Comparison of ENCODE assay signal across 23 cellular contexts in the genomic region with DNA sequence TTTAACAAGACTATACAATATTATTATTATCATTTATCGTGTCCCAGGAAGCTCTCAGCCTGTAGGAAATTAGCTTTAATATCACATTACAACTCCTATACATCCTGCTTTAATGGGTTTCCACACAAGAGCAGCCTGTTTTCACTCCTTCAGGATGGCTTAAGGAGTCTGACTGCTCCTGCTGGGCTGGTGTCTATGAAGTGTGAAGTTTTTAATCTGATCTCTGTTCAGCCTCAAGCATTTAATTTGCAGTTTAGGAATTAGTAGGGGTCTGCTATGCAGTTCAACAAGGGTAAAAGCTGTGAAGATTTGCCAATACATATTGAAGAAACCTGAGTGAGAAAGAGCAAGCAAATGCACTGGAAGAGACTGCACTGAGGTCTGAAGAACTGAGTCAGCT.
DNase-seq lines count a peak whose midpoint lies in the region; ATAC-seq and TF ChIP-seq lines count a peak whose summit lies in the region.
"Had no signal": no experiment of that assay in that cellular context is flagged by ENCODE, and none has a peak within 500 bp of the region (broad histone marks: within the 10 kb centered on the region; RNA-seq: fewer than 3 reads in every experiment).

No MANE protein-coding gene starts in this region.

- H3K36me3 ChIP-seq in endodermal cell (ENCODE audit: control insufficient read depth, insufficient read depth, low read length): no peaks in the 10 kb centered on the region
- no peaks in the 10 kb centered on the region for H3K36me3 ChIP-seq in mesendoderm (ENCODE audit: control insufficient read depth, insufficient read depth, low read length)
- no peaks in the 10 kb centered on the region for H3K36me3 ChIP-seq in neural progenitor cell
- H3K36me3 ChIP-seq: BE2C, BLaER1 had no signal

- H3K9me3 ChIP-seq in endodermal cell (ENCODE audit: control insufficient read depth, low read length) (no peaks in the 10 kb centered on the region), neural progenitor cell (ENCODE audit: low read depth) (no peaks in the 10 kb centered on the region)
- H3K9me3 ChIP-seq: BE2C, BLaER1 had no signal

- H2AK5ac ChIP-seq in mesendoderm (ENCODE audit: low read length): no peak overlapping the region

- no peaks in the 10 kb centered on the region for H3K79me2 ChIP-seq in mesendoderm (ENCODE audit: control insufficient read depth, insufficient read depth, low read length)
- no peaks in the 10 kb centered on the region for H3K79me2 ChIP-seq in neural progenitor cell (ENCODE audit: low read depth)

- no peak overlapping the region for H3K27ac ChIP-seq in endodermal cell (ENCODE audit: low read depth, low read length)
- no peak overlapping the region for H3K27ac ChIP-seq in mesendoderm (ENCODE audit: low read depth, low read length)
- no peak overlapping the region for H3K27ac ChIP-seq in neural progenitor cell
- H3K27ac ChIP-seq: BLaER1 had no signal

- no peak overlapping the region for H3K4me3 Mint-ChIP-seq in endodermal cell
- H3K4me3 Mint-ChIP-seq in neural progenitor cell: no peak overlapping the region
- H3K4me3 Mint-ChIP-seq in stimulated activated naive CD8-positive, alpha-beta T cell treated with anti-CD3 and anti-CD28 coated beads, Interleukin-15, amount 100 ng/mL, for 72 hours: no peak overlapping the region
- H3K4me3 Mint-ChIP-seq: CD14-positive monocyte; CD4-positive, alpha-beta memory T cell; CD4-positive, CD25-positive, alpha-beta regulatory T cell; CD8-positive, alpha-beta memory T cell had no signal

- no peak overlapping the region for H4K8ac ChIP-seq in mesendoderm (ENCODE audit: low read depth, low read length)

- H3K27me3 ChIP-seq in endodermal cell (ENCODE audit: control insufficient read depth, insufficient read depth, low read length, poor library complexity, severe bottlenecking) (no peaks in the 10 kb centered on the region), mesendoderm (ENCODE audit: insufficient read depth, low read length, poor library complexity) (no peaks in the 10 kb centered on the region), neural progenitor cell (no peaks in the 10 kb centered on the region)
- H3K27me3 ChIP-seq: BE2C, BLaER1 had no signal

- 77% methylated on average over 1 of the region's 1 CpG; no CpG with 5 or more reads in 1 of the 2 experiments for WGBS in endodermal cell (ENCODE audit: insufficient coverage in 1 of 2, insufficient read length in 1 of 2), 2 experiments
- no CpG with 5 or more reads among the region's 1 CpG for WGBS in mesendoderm (ENCODE audit: extremely low coverage, insufficient coverage, low lambda C conversion rate)

- H4K20me1 ChIP-seq in neural progenitor cell (ENCODE audit: low read depth): no peaks in the 10 kb centered on the region
- H4K20me1 ChIP-seq: BLaER1 had no signal

- no peak overlapping the region for H3K4ac ChIP-seq in mesendoderm (ENCODE audit: low read depth, low read length)

- no peak overlapping the region for H3K18ac ChIP-seq in mesendoderm (ENCODE audit: low read length)

- ATAC-seq in stimulated activated naive CD8-positive, alpha-beta T cell treated with anti-CD3 and anti-CD28 coated beads, Interleukin-15, amount 100 ng/mL, for 72 hours: no peak
- ATAC-seq: GM12878 had no signal

- H3K23ac ChIP-seq in mesendoderm (ENCODE audit: low read length): no peak overlapping the region

- no peak overlapping the region for H2BK5ac ChIP-seq in mesendoderm (ENCODE audit: low read length)

- H3K9ac ChIP-seq in endodermal cell (ENCODE audit: extremely low read depth, low read length, poor library complexity, severe bottlenecking): no peak overlapping the region
- H3K9ac ChIP-seq in mesendoderm (ENCODE audit: low read length): no peak overlapping the region
- H3K9ac ChIP-seq in neural progenitor cell: no peak overlapping the region
- H3K9ac ChIP-seq: BLaER1 had no signal

- H3F3A ChIP-seq in neural progenitor cell (ENCODE audit: low read depth): no peaks in the 10 kb centered on the region

- no peak overlapping the region for H3K4me2 ChIP-seq in mesendoderm (ENCODE audit: low read length)
- H3K4me2 ChIP-seq in neural progenitor cell: no peak overlapping the region
- H3K4me2 ChIP-seq: BLaER1 had no signal

- no peak overlapping the region for H2BK15ac ChIP-seq in mesendoderm (replicated peaks; ENCODE audit: low read depth)

- TF ChIP-seq CTCF in endodermal cell (conservative IDR thresholded peaks at IDR 0.05): no peak
- no peak for TF ChIP-seq CTCF in neural progenitor cell (IDR thresholded peaks at IDR 0.05)

- no peak overlapping the region for H2AFZ ChIP-seq in neural progenitor cell (replicated peaks)

- H3K36me3 Mint-ChIP-seq in endodermal cell (ENCODE audit: low read depth): no peaks in the 10 kb centered on the region
- no peaks in the 10 kb centered on the region for H3K36me3 Mint-ChIP-seq in neural progenitor cell
- H3K36me3 Mint-ChIP-seq: CD14-positive monocyte; CD4-positive, alpha-beta memory T cell; CD4-positive, CD25-positive, alpha-beta regulatory T cell; CD8-positive, alpha-beta memory T cell had no signal

- H3K4me1 Mint-ChIP-seq in endodermal cell (peaks cover 28% of the 10 kb centered on the region), neural progenitor cell (peaks cover 13% of the 10 kb centered on the region)
- H3K4me1 Mint-ChIP-seq in stimulated activated naive CD8-positive, alpha-beta T cell treated with anti-CD3 and anti-CD28 coated beads, Interleukin-15, amount 100 ng/mL, for 72 hours: no peaks in the 10 kb centered on the region
- H3K4me1 Mint-ChIP-seq: CD14-positive monocyte; CD4-positive, alpha-beta memory T cell; CD4-positive, CD25-positive, alpha-beta regulatory T cell; CD8-positive, alpha-beta memory T cell had no signal

- no peaks in the 10 kb centered on the region for H3K79me1 ChIP-seq in mesendoderm (ENCODE audit: low read length)

- no peak overlapping the region for H3K56ac ChIP-seq in mesendoderm (ENCODE audit: low read length)

- H3K27ac Mint-ChIP-seq in endodermal cell (no peak overlapping the region), neural progenitor cell (no peak overlapping the region)
- no peak overlapping the region for H3K27ac Mint-ChIP-seq in stimulated activated naive CD8-positive, alpha-beta T cell treated with anti-CD3 and anti-CD28 coated beads, Interleukin-15, amount 100 ng/mL, for 72 hours
- H3K27ac Mint-ChIP-seq: CD14-positive monocyte; CD4-positive, alpha-beta memory T cell; CD4-positive, CD25-positive, alpha-beta regulatory T cell; CD8-positive, alpha-beta memory T cell had no signal

- DNase-seq in endodermal cell (peak; percentile 58), mesendoderm (peak; percentile 74), neural progenitor cell (ENCODE audit: low spot score) (peak; percentile 30), hepatic stellate cell (ENCODE audit: low spot score) (no peak)
- no peak for DNase-seq in stimulated activated naive CD8-positive, alpha-beta T cell treated with anti-CD3 and anti-CD28 coated beads, Interleukin-15, amount 100 ng/mL, for 72 hours
- DNase-seq: 8988T; ACHN; BE2C; C1 segment of cervical spinal cord; CD4-positive, alpha-beta memory T cell; CD4-positive, CD25-positive, alpha-beta regulatory T cell; CD8-positive, alpha-beta memory T cell; COR-L47; DMS 273 treated with DMSO at 0.1 percent for 48 hours; DMS153; DMS53; DMS79; DND-41; EL; GDM1 had no signal

- H3K9me3 Mint-ChIP-seq in endodermal cell (no peaks in the 10 kb centered on the region), neural progenitor cell (peaks cover under 1% of the 10 kb centered on the region)
- H3K9me3 Mint-ChIP-seq in stimulated activated naive CD8-positive, alpha-beta T cell treated with anti-CD3 and anti-CD28 coated beads, Interleukin-15, amount 100 ng/mL, for 72 hours: peaks cover 20 to 23% of the 10 kb centered on the region in 2 donors

- no peak overlapping the region for H4K5ac ChIP-seq in mesendoderm (ENCODE audit: low read length)

- no peak overlapping the region for H2BK120ac ChIP-seq in mesendoderm (ENCODE audit: low read depth, low read length)

- H3K4me3 ChIP-seq in endodermal cell (ENCODE audit: low read length) (peak overlapping the region; percentile 57), mesendoderm (ENCODE audit: low read length) (no peak overlapping the region), neural progenitor cell (no peak overlapping the region)
- H3K4me3 ChIP-seq: BLaER1, GM12878 had no signal

- H3K27me3 Mint-ChIP-seq in endodermal cell (ENCODE audit: insufficient read depth) (peaks cover 15% of the 10 kb centered on the region), neural progenitor cell (ENCODE audit: insufficient read depth, low read depth) (no peaks in the 10 kb centered on the region)
- H3K27me3 Mint-ChIP-seq in stimulated activated naive CD8-positive, alpha-beta T cell treated with anti-CD3 and anti-CD28 coated beads, Interleukin-15, amount 100 ng/mL, for 72 hours: no peaks in the 10 kb centered on the region
- H3K27me3 Mint-ChIP-seq: CD4-positive, alpha-beta memory T cell; CD4-positive, CD25-positive, alpha-beta regulatory T cell; CD8-positive, alpha-beta memory T cell had no signal

- H3K4me1 ChIP-seq in endodermal cell (ENCODE audit: control insufficient read depth, insufficient read depth, low read length) (no peaks in the 10 kb centered on the region), mesendoderm (ENCODE audit: control insufficient read depth, low read depth, low read length) (no peaks in the 10 kb centered on the region), neural progenitor cell (peaks cover 6% of the 10 kb centered on the region)
- H3K4me1 ChIP-seq: BE2C, BLaER1 had no signal

Comparison
In these comparisons a context has a peak if more than half of its experiments do, and no peak if none do; other contexts are left out.
1. DNase-seq: peak in endodermal cell (single experiment), mesendoderm (single experiment) and neural progenitor cell (single experiment); none in hepatic stellate cell (single experiment) and stimulated activated naive CD8-positive, alpha-beta T cell treated with anti-CD3 and anti-CD28 coated beads, Interleukin-15, amount 100 ng/mL, for 72 hours (0 of 2).